ENCODE assay signal across 17 cellular contexts in genomic region chr3:86949850-86950249, GRCh38.
"Had no signal": no experiment of that assay in that cellular context is flagged by ENCODE, and none has a peak within 500 bp of the region (broad histone marks: within the 10 kb centered on the region; RNA-seq: fewer than 3 reads in every experiment).

No MANE protein-coding gene starts in this region.

- H3K27ac ChIP-seq: parathyroid adenoma, thyroid gland had no signal

- H3K4me1 ChIP-seq: parathyroid adenoma, thyroid gland had no signal

- ATAC-seq: activated naive CD8-positive, alpha-beta T cell treated with anti-CD3 and anti-CD28 coated beads, Interleukin-2, amount 50 U/mL, for 24 hours; activated T-helper 17 cell treated with anti-CD3 and anti-CD28 coated beads, Interleukin-2, amount 50 U/mL, for 72 hours; left lobe of liver; stimulated activated naive B cell treated with anti-CD40 and anti-IgM and Interleukin-4, amounts not matched to agents 10 μg/mL and 1 μg/mL and 100 μg/mL, for 72 hours had no signal

- H3K9me3 ChIP-seq: thyroid gland had no signal

- H3K4me3 ChIP-seq: thyroid gland had no signal

- H3K79me2 ChIP-seq: parathyroid adenoma had no signal

- H3K4me1 Mint-ChIP-seq: activated naive CD8-positive, alpha-beta T cell treated with anti-CD3 and anti-CD28 coated beads, Interleukin-2, amount 50 U/mL, for 24 hours; activated T-helper 17 cell treated with anti-CD3 and anti-CD28 coated beads, Interleukin-2, amount 50 U/mL, for 72 hours; central memory CD8-positive, alpha-beta T cell; naive B cell; stimulated activated naive B cell treated with anti-CD40 and anti-IgM and Interleukin-4, amounts not matched to agents 10 μg/mL and 1 μg/mL and 100 μg/mL, for 72 hours had no signal

- H3K4me3 Mint-ChIP-seq: activated naive CD8-positive, alpha-beta T cell treated with anti-CD3 and anti-CD28 coated beads, Interleukin-2, amount 50 U/mL, for 24 hours; activated T-helper 17 cell treated with anti-CD3 and anti-CD28 coated beads, Interleukin-2, amount 50 U/mL, for 72 hours; central memory CD8-positive, alpha-beta T cell; stimulated activated naive B cell treated with anti-CD40 and anti-IgM and Interleukin-4, amounts not matched to agents 10 μg/mL and 1 μg/mL and 100 μg/mL, for 72 hours had no signal

- H3K27me3 Mint-ChIP-seq: activated naive CD8-positive, alpha-beta T cell treated with anti-CD3 and anti-CD28 coated beads, Interleukin-2, amount 50 U/mL, for 24 hours; activated T-helper 17 cell treated with anti-CD3 and anti-CD28 coated beads, Interleukin-2, amount 50 U/mL, for 72 hours; central memory CD8-positive, alpha-beta T cell; naive B cell; stimulated activated naive B cell treated with anti-CD40 and anti-IgM and Interleukin-4, amounts not matched to agents 10 μg/mL and 1 μg/mL and 100 μg/mL, for 72 hours had no signal

- DNase-seq: activated CD4-positive, alpha-beta T cell treated with anti-CD3 and anti-CD28 coated beads for 1 hour; activated CD4-positive, alpha-beta T cell treated with anti-CD3 and anti-CD28 coated beads, Interleukin-2, amount 50 U/mL, for 48 hours; activated naive CD4-positive, alpha-beta T cell treated with Interleukin-2 at 50 U/mL for 16 hours; activated naive CD8-positive, alpha-beta T cell treated with anti-CD3 and anti-CD28 coated beads, Interleukin-2, amount 50 U/mL, for 24 hours; effector CD8-positive, alpha-beta T cell; naive B cell; retina; stimulated activated CD4-positive, alpha-beta T cell treated with anti-CD3 and anti-CD28 coated beads, Interleukin-15, amount 100 ng/mL, for 24 hours; stimulated activated CD4-positive, alpha-beta T cell treated with anti-CD3 and anti-CD28 coated beads, Interleukin-4, amount 100 ng/mL, for 1 hour; stimulated activated naive B cell treated with anti-CD40 and anti-IgM and Interleukin-4, amounts not matched to agents 10 μg/mL and 1 μg/mL and 100 μg/mL, for 72 hours; T-helper 1 cell; T1000; thyroid gland had no signal

- H3K9me3 Mint-ChIP-seq: activated naive CD8-positive, alpha-beta T cell treated with anti-CD3 and anti-CD28 coated beads, Interleukin-2, amount 50 U/mL, for 24 hours; activated T-helper 17 cell treated with anti-CD3 and anti-CD28 coated beads, Interleukin-2, amount 50 U/mL, for 72 hours; central memory CD8-positive, alpha-beta T cell; stimulated activated naive B cell treated with anti-CD40 and anti-IgM and Interleukin-4, amounts not matched to agents 10 μg/mL and 1 μg/mL and 100 μg/mL, for 72 hours had no signal

- H3K27ac Mint-ChIP-seq: activated naive CD8-positive, alpha-beta T cell treated with anti-CD3 and anti-CD28 coated beads, Interleukin-2, amount 50 U/mL, for 24 hours; activated T-helper 17 cell treated with anti-CD3 and anti-CD28 coated beads, Interleukin-2, amount 50 U/mL, for 72 hours; stimulated activated naive B cell treated with anti-CD40 and anti-IgM and Interleukin-4, amounts not matched to agents 10 μg/mL and 1 μg/mL and 100 μg/mL, for 72 hours had no signal

- H3K36me3 ChIP-seq: thyroid gland had no signal

- H2AFZ ChIP-seq: parathyroid adenoma had no signal

- H3K36me3 Mint-ChIP-seq: naive B cell; stimulated activated naive B cell treated with anti-CD40 and anti-IgM and Interleukin-4, amounts not matched to agents 10 μg/mL and 1 μg/mL and 100 μg/mL, for 72 hours had no signal

- H3K27me3 ChIP-seq: thyroid gland had no signal
